8 cellular contexts compared by ENCODE assay signal in genomic region chr1:28885982-28886730, GRCh38. TPM values are rescaled to one million over a fixed set of nuclear protein-coding genes. Genes with fewer than 3 reads are reported as not detected.
DNase-seq lines count a peak whose midpoint lies in the region; ATAC-seq and TF ChIP-seq lines count a peak whose summit lies in the region.

No MANE protein-coding gene starts in this region.

- H3K9me3 ChIP-seq in OCI-LY7 (ENCODE audit: low read length) (no peaks in the 10 kb centered on the region), psoas muscle (no peaks in the 10 kb centered on the region)

- POLR2A ChIA-PET in OCI-LY7 (lab: Charles Lee), result no interaction called here

- H3K27ac ChIP-seq in OCI-LY7 (ENCODE audit: low read depth, low read length, poor library complexity, severe bottlenecking) (peak overlapping the region; percentile 67), psoas muscle (peak overlapping the region; percentile 94), brain microvascular endothelial cell (no peak overlapping the region)

- H3K79me2 ChIP-seq in OCI-LY7 (ENCODE audit: insufficient read depth, low read depth, low read length), result peaks cover 5% of the 10 kb centered on the region; the same call in 1 of the 2 replicates

- TF ChIP-seq CTCF in GM12865 (IDR thresholded peaks at IDR 0.05; ENCODE audit: insufficient read depth, low read depth, low read length, missing control alignments) (no peak), OCI-LY7 (conservative IDR thresholded peaks at IDR 0.05; ENCODE audit: low read length) (no peak), epithelial cell of proximal tubule (conservative IDR thresholded peaks at IDR 0.05; ENCODE audit: low read depth, low read length) (no peak), psoas muscle (IDR thresholded peaks at IDR 0.05) (no peak), brain microvascular endothelial cell (IDR thresholded peaks at IDR 0.05; ENCODE audit: low read depth, low read length, missing control alignments) (no peak)

- WGBS in psoas muscle, 3 donors, result 65 to 74% (median 73%) methylated on average over 17 of the region's 17 CpGs

- in situ Hi-C loops in brain microvascular endothelial cell (cut with HindIII; ENCODE audit: low pct_ligation_motif_present, low sequenced_read_pairs), result no loop called here

- no peaks in the 10 kb centered on the region for H3K36me3 ChIP-seq in OCI-LY7 (ENCODE audit: insufficient read depth, low read length)
- H3K36me3 ChIP-seq in psoas muscle (ENCODE audit: insufficient read depth in 1 of 2, low read depth in 1 of 2), result no peaks in the 10 kb centered on the region
- H3K36me3 ChIP-seq in brain microvascular endothelial cell (replicated peaks), result no peaks in the 10 kb centered on the region

- no peaks in the 10 kb centered on the region for H3K9me2 ChIP-seq in OCI-LY7 (ENCODE audit: insufficient read depth, low read length)

- H3K4me1 ChIP-seq in OCI-LY7 (ENCODE audit: insufficient read depth, low read length, poor library complexity, severe bottlenecking), result peaks cover 56% of the 10 kb centered on the region
- H3K4me1 ChIP-seq in psoas muscle, result peaks cover 18% of the 10 kb centered on the region

- H3K27me3 ChIP-seq in psoas muscle (ENCODE audit: insufficient read depth in 3 of 3, low read length in 2 of 3), result no peaks in the 10 kb centered on the region
- H3K27me3 ChIP-seq in brain microvascular endothelial cell (replicated peaks), result no peaks in the 10 kb centered on the region

- H3K4me2 ChIP-seq in OCI-LY7 (ENCODE audit: low read length), result peak overlapping the region; percentile 84

- BruUV-seq in OCI-LY7 (replicated peaks; lab: Mats Ljungman, UMichigan), result no TSS peak

- H3K4me3 ChIP-seq in GM12865 (ENCODE audit: low read depth, low read length) (peak overlapping the region; percentile 93), OCI-LY7 (ENCODE audit: low read depth, low read length, poor library complexity, severe bottlenecking) (peak overlapping the region; percentile 92), epithelial cell of proximal tubule (ENCODE audit: low read depth, low read length) (peak overlapping the region; percentile 100), psoas muscle (peak overlapping the region; percentile 99), brain microvascular endothelial cell (ENCODE audit: low read depth, low read length) (no peak overlapping the region)

- CTCF ChIA-PET in OCI-LY7 (lab: Charles Lee; ENCODE audit: unreplicated experiment), result no interaction called here

- H2AFZ ChIP-seq in OCI-LY7 (ENCODE audit: low read length), result peak overlapping the region; percentile 82; the same call in 1 of the 2 replicates

- DNase-seq in GM12865 (ENCODE audit: low read depth), result no peak
- peak; percentile 10 for DNase-seq in OCI-LY7 (ENCODE audit: low spot score)
- no peak for DNase-seq in epithelial cell of proximal tubule (ENCODE audit: low read depth)
- no peak for DNase-seq in psoas muscle
- no peak for DNase-seq in brain microvascular endothelial cell
- no peak for DNase-seq in GM19240 (ENCODE audit: insufficient read length, low spot score)

- H4K20me1 ChIP-seq in OCI-LY7 (ENCODE audit: insufficient read depth, low read length), result no peaks in the 10 kb centered on the region

- intact Hi-C loops in OCI-LY7 (cut with micrococcal nuclease; ENCODE audit: unreplicated experiment) (no loop called here), psoas muscle (cut with DNase I) (loop anchor here in 1 of 2 donors (5.0 kb wide), 2 partner anchors 96 to 296 kb away; partner anchors contain the start of gene SRSF4)

- ATAC-seq in psoas muscle (no peak), HG03039 (IDR thresholded peaks at IDR 0.05; ENCODE audit: unreplicated experiment) (no peak), HG02642 (IDR thresholded peaks at IDR 0.05; ENCODE audit: poor library complexity, unreplicated experiment) (no peak)

RNA-seq across cellular contexts. Expression of gene EPB41, which starts 28.2 kb away (rescaled TPM):
- 103 and 109 TPM in 2 replicates for total RNA-seq in OCI-LY7 (2014; rRNA removed; shearing (Covaris generic))
- total RNA-seq in OCI-LY7 (2022) (102 and 123 TPM in 2 replicates), epithelial cell of proximal tubule (15.5 and 16.1 TPM in 2 replicates), psoas muscle (10 to 100 TPM; 14.0 to 28.2 (median 22.5) TPM)
- polyA plus RNA-seq in psoas muscle, result 10 to 100 TPM in 1 of 3 donors, 1 to 10 TPM in 2; 2.0 to 18.0 (median 6.0) TPM
